In genomic region chr2:239168575-239168974, GRCh38 we compare ENCODE assay signal across 24 cellular contexts.
DNase-seq lines count a peak whose midpoint lies in the region; ATAC-seq and TF ChIP-seq lines count a peak whose summit lies in the region.
"Had no signal": no experiment of that assay in that cellular context is flagged by ENCODE, and none has a peak within 500 bp of the region (broad histone marks: within the 10 kb centered on the region; RNA-seq: fewer than 3 reads in every experiment).

No MANE protein-coding gene starts in this region.

- H3K36me3 ChIP-seq in upper lobe of right lung, result peaks cover 20% of the 10 kb centered on the region
- H3K36me3 ChIP-seq: BE2C, WERI-Rb-1 had no signal

- H3K9me3 ChIP-seq in upper lobe of right lung, result peaks cover 14% of the 10 kb centered on the region
- H3K9me3 ChIP-seq: BE2C had no signal

- intact Hi-C loops in left cardiac atrium (cut with DNase I) (no loop called here), Right ventricle myocardium inferior (cut with DNase I) (no loop called here), posterior cingulate gyrus (cut with DNase I) (no loop called here), upper lobe of right lung (cut with DNase I) (no loop called here)

- no peak overlapping the region for H3K27ac ChIP-seq in upper lobe of right lung
- H3K27ac ChIP-seq: gastroesophageal sphincter, WERI-Rb-1 had no signal

- DNase-seq in left cardiac atrium (peak; percentile 16), Right ventricle myocardium inferior (ENCODE audit: missing footprints) (no peak), islet precursor cell (peak; percentile 36), posterior cingulate gyrus (peak in 6 of 10 donors; percentile 6 to 83 (median 32)), upper lobe of right lung (peak; percentile 36), cerebellar cortex (ENCODE audit: low spot score) (no peak), glomerular visceral epithelial cell (ENCODE audit: extremely low spot score) (no peak), NCI-H2029 treated with DMSO at 0.1 percent for 48 hours (lab: John Stamatoyannopoulos, UW) (no peak)
- DNase-seq: ACHN; BE2C; central memory CD4-positive, alpha-beta T cell; IMR-90; NCI-H187; NCI-H524; NK-92 treated with Interleukin-12 subunit alpha and Interleukin-12 subunit beta, amount 100 ng/mL, for 24 hours; PC-3; SHP77 treated with DMSO at 0.1 percent for 48 hours; small intestine; stimulated activated CD4-positive, alpha-beta T cell treated with anti-CD3 and anti-CD28 coated beads, Interleukin-1b, Interleukin-23, amount 100 ng/mL, for 48 hours; stimulated activated CD8-positive, alpha-beta memory T cell treated with anti-CD3 and anti-CD28 coated beads, Interleukin-4, amount 100 ng/mL, for 48 hours; stomach; transverse colon; WERI-Rb-1 had no signal

- H3K27me3 ChIP-seq in upper lobe of right lung, result no peaks in the 10 kb centered on the region
- H3K27me3 ChIP-seq: BE2C, gastroesophageal sphincter, stomach, transverse colon had no signal

- H3K4me3 ChIP-seq in upper lobe of right lung, result no peak overlapping the region
- H3K4me3 ChIP-seq: gastroesophageal sphincter, stomach, transverse colon had no signal

- TF ChIP-seq CTCF in upper lobe of right lung (IDR thresholded peaks at IDR 0.05), result no peak

- H3K4me1 ChIP-seq in upper lobe of right lung, result peaks cover 13% of the 10 kb centered on the region
- H3K4me1 ChIP-seq: BE2C, gastroesophageal sphincter had no signal

- ATAC-seq in left cardiac atrium (no peak), Right ventricle myocardium inferior (no peak), upper lobe of right lung (no peak)
- ATAC-seq: gastroesophageal sphincter, PC-3 had no signal

Comparison
In these comparisons a context has a peak if more than half of its experiments do, and no peak if none do; other contexts are left out.
1. DNase-seq: peak in left cardiac atrium (single experiment), islet precursor cell (single experiment), posterior cingulate gyrus (6 of 10) and upper lobe of right lung (single experiment); none in Right ventricle myocardium inferior (single experiment), cerebellar cortex (single experiment), glomerular visceral epithelial cell (single experiment) and NCI-H2029 treated with DMSO at 0.1 percent for 48 hours (single experiment).